Comparison of ENCODE assay signal across 1 cellular context in the genomic region with DNA sequence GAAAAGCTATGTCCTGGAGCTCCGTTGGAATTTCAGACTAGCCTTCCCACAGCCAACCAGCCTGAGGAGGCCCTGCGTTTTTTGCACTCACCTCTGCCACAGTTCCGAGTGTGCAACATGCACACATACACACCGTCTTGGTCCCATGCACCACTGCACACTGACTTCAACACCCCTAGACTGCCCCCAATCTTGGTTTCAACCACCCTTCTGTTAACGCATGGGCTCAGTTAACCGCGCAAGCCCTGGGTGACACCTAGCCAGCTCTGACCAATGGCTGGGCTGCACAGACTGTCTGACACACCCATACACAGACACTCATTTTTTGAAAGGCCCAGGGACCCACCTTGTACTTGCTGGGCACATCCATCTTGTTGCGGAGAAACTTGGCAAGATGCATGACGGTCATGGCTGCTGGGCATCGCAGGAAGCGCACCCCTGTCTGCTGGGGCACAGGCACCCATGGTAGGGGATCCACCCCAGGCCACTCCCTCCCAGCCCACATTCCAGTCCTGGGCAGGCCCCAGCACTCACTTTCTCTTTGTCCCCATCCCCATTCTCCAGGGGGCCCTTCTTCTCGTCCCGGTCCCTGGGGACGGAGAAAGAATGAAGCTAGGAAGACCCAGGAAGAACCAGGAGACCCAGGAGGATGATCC.
TF ChIP-seq lines count a peak whose summit lies in the region.

No MANE protein-coding gene starts in this region.

TF ChIP-seq in GM12878, 131 proteins besides CTCF, POLR2A, EP300 and RAD21:
- TF ChIP-seq, protein P1, sequence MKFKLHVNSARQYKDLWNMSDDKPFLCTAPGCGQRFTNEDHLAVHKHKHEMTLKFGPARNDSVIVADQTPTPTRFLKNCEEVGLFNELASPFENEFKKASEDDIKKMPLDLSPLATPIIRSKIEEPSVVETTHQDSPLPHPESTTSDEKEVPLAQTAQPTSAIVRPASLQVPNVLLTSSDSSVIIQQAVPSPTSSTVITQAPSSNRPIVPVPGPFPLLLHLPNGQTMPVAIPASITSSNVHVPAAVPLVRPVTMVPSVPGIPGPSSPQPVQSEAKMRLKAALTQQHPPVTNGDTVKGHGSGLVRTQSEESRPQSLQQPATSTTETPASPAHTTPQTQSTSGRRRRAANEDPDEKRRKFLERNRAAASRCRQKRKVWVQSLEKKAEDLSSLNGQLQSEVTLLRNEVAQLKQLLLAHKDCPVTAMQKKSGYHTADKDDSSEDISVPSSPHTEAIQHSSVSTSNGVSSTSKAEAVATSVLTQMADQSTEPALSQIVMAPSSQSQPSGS (IDR thresholded peaks at IDR 0.05; ENCODE audit: low read length) = no peak
- TF ChIP-seq HSF1 (IDR thresholded peaks at IDR 0.05; ENCODE audit: low read depth, low read length) (no peak), NFIC (IDR thresholded peaks at IDR 0.05; ENCODE audit: low read depth, low read length) (no peak), RUNX3 (IDR thresholded peaks at IDR 0.05; ENCODE audit: low read length) (peak; percentile 54), CHD4 (IDR thresholded peaks at IDR 0.05) (no peak), STAT3 (IDR thresholded peaks at IDR 0.05; ENCODE audit: low read depth, low read length) (no peak), GATAD2B (conservative IDR thresholded peaks at IDR 0.05; ENCODE audit: low read depth) (no peak), TCF12 (IDR thresholded peaks at IDR 0.05; ENCODE audit: low read depth, low read length) (no peak), PAX5 (IDR thresholded peaks at IDR 0.05; ENCODE audit: borderline replicate concordance, low read depth, low read length) (peak; percentile 78; the same call in 1 of the 2 replicates), HDAC6 (IDR thresholded peaks at IDR 0.05; ENCODE audit: unreplicated experiment) (no peak)
- TF ChIP-seq, protein P2, sequence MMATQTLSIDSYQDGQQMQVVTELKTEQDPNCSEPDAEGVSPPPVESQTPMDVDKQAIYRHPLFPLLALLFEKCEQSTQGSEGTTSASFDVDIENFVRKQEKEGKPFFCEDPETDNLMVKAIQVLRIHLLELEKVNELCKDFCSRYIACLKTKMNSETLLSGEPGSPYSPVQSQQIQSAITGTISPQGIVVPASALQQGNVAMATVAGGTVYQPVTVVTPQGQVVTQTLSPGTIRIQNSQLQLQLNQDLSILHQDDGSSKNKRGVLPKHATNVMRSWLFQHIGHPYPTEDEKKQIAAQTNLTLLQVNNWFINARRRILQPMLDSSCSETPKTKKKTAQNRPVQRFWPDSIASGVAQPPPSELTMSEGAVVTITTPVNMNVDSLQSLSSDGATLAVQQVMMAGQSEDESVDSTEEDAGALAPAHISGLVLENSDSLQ (IDR thresholded peaks at IDR 0.05) = no peak
- TF ChIP-seq, protein P3, sequence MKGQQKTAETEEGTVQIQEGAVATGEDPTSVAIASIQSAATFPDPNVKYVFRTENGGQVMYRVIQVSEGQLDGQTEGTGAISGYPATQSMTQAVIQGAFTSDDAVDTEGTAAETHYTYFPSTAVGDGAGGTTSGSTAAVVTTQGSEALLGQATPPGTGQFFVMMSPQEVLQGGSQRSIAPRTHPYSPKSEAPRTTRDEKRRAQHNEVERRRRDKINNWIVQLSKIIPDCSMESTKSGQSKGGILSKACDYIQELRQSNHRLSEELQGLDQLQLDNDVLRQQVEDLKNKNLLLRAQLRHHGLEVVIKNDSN (IDR thresholded peaks at IDR 0.05; ENCODE audit: borderline replicate concordance, extremely low read length, insufficient read depth, low read depth, low read length) = no peak
